ENCODE assay signal across 30 cellular contexts in genomic region chr5:81604193-81604592, GRCh38.
"Had no signal": no experiment of that assay in that cellular context is flagged by ENCODE, and none has a peak within 500 bp of the region (broad histone marks: within the 10 kb centered on the region; RNA-seq: fewer than 3 reads in every experiment).

No MANE protein-coding gene starts in this region.

- DNase-seq: activated B cell treated with CpG ODN at 0.5 μM for 24 hours; activated CD4-positive, alpha-beta T cell treated with anti-CD3 and anti-CD28 coated beads for 4 hours; activated CD4-positive, CD25-positive, alpha-beta regulatory T cell treated with anti-CD3 and anti-CD28 coated beads, Interleukin-2, amount 50 U/mL, for 72 hours; activated CD8-positive, alpha-beta T cell treated with anti-CD3 and anti-CD28 coated beads for 36 hours; activated gamma-delta T cell; activated naive CD4-positive, alpha-beta T cell treated with Interleukin-2 at 50 U/mL for 16 hours; activated naive CD8-positive, alpha-beta T cell treated with anti-CD3 and anti-CD28 coated beads, Interleukin-2, amount 10 ng/mL, durations not matched to agents 7 days and 5 days; activated T-cell treated with anti-CD3 and anti-CD28 coated beads, Interleukin-2, amount 50 U/mL, for 1 hour; amygdala; brain microvascular endothelial cell; central memory CD4-positive, alpha-beta T cell; Karpas-422; NCI-H1105; NCI-H1417 treated with DMSO at 0.1 percent for 48 hours; NCI-H187 treated with DMSO at 0.1 percent for 48 hours; NCI-H2171 treated with DMSO at 0.1 percent for 48 hours; NCI-H2227 treated with DMSO at 0.1 percent for 48 hours; NCI-H446; NCI-H510A treated with DMSO at 0.1 percent for 48 hours; NCI-H526 treated with DMSO at 0.1 percent for 48 hours; NCI-H774; SHP77; SW 1271; T-helper 1 cell; T-helper 2 cell; T-helper 9 cell had no signal

- H3K36me3 ChIP-seq: brain microvascular endothelial cell, SJSA1 had no signal

- ATAC-seq: activated CD8-positive, alpha-beta T cell treated with anti-CD3 and anti-CD28 coated beads for 36 hours; Panc1 had no signal

- H3K27ac ChIP-seq: ascending aorta, brain microvascular endothelial cell, SJSA1, VCaP had no signal

- H3K9me3 ChIP-seq: ascending aorta, SJSA1 had no signal

- H3K27me3 ChIP-seq: ascending aorta, brain microvascular endothelial cell had no signal

- H3K4me3 ChIP-seq: ascending aorta, SJSA1 had no signal

- H3K4me1 ChIP-seq: ascending aorta, SJSA1 had no signal
